ENCODE assay signal across 12 cellular contexts in the genomic region with DNA sequence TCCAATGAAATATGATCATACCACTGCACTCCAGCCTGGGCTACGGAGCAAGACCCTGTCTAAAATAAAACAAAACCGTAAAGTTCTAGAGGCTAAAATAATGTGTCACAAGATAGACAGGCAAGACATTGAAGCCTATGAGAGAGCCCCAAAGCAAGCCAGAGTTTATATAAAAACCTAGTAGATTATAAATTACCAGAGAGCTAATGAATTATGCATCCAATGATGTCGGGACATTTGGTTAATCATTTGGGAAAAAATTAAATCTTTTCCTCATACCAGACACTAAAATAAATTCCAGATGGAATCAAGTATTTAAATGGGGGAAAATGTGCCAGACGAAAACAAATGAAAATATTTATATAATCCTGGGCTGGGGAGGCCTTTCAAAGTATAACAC.
"Had no signal": no experiment of that assay in that cellular context is flagged by ENCODE, and none has a peak within 500 bp of the region (broad histone marks: within the 10 kb centered on the region; RNA-seq: fewer than 3 reads in every experiment).

No MANE protein-coding gene starts in this region.

- H3K36me3 Mint-ChIP-seq: naive B cell; stimulated activated naive B cell treated with anti-CD40 and anti-IgM and Interleukin-4, amounts not matched to agents 10 μg/mL and 1 μg/mL and 100 μg/mL, for 72 hours had no signal

- H3K27me3 Mint-ChIP-seq: naive B cell; stimulated activated naive CD8-positive, alpha-beta T cell treated with anti-CD3 and anti-CD28 coated beads, Interleukin-15, amount 100 ng/mL, for 72 hours had no signal

- H3K27ac Mint-ChIP-seq: nephron progenitor cell; stimulated activated naive B cell treated with anti-CD40 and anti-IgM and Interleukin-4, amounts not matched to agents 10 μg/mL and 1 μg/mL and 100 μg/mL, for 72 hours; stimulated activated naive CD8-positive, alpha-beta T cell treated with anti-CD3 and anti-CD28 coated beads, Interleukin-15, amount 100 ng/mL, for 72 hours had no signal

- ATAC-seq: stimulated activated naive B cell treated with anti-CD40 and anti-IgM and Interleukin-4, amounts not matched to agents 10 μg/mL and 1 μg/mL and 100 μg/mL, for 72 hours; stimulated activated naive CD8-positive, alpha-beta T cell treated with anti-CD3 and anti-CD28 coated beads, Interleukin-15, amount 100 ng/mL, for 72 hours had no signal

- H3K4me3 Mint-ChIP-seq: naive B cell; nephron progenitor cell; stimulated activated naive B cell treated with anti-CD40 and anti-IgM and Interleukin-4, amounts not matched to agents 10 μg/mL and 1 μg/mL and 100 μg/mL, for 72 hours; stimulated activated naive CD8-positive, alpha-beta T cell treated with anti-CD3 and anti-CD28 coated beads, Interleukin-15, amount 100 ng/mL, for 72 hours had no signal

- H3K4me1 Mint-ChIP-seq: naive B cell; nephron progenitor cell; stimulated activated naive CD8-positive, alpha-beta T cell treated with anti-CD3 and anti-CD28 coated beads, Interleukin-15, amount 100 ng/mL, for 72 hours had no signal

- H3K9me3 Mint-ChIP-seq: nephron progenitor cell; stimulated activated naive B cell treated with anti-CD40 and anti-IgM and Interleukin-4, amounts not matched to agents 10 μg/mL and 1 μg/mL and 100 μg/mL, for 72 hours; stimulated activated naive CD8-positive, alpha-beta T cell treated with anti-CD3 and anti-CD28 coated beads, Interleukin-15, amount 100 ng/mL, for 72 hours had no signal

- DNase-seq: effector memory CD4-positive, alpha-beta T cell; foreskin melanocyte; head of caudate nucleus; mesendoderm; naive B cell; nephron progenitor cell; sigmoid colon; stimulated activated CD4-positive, alpha-beta T cell treated with anti-CD3 and anti-CD28 coated beads, Interleukin-2, amount 100 ng/mL, for 24 hours; stimulated activated CD4-positive, alpha-beta T cell treated with anti-CD3 and anti-CD28 coated beads, Interleukin-4, amount 100 ng/mL, for 4 hours; stimulated activated naive B cell treated with anti-CD40 and anti-IgM and Interleukin-4, amounts not matched to agents 10 μg/mL and 1 μg/mL and 100 μg/mL, for 72 hours; stimulated activated naive CD8-positive, alpha-beta T cell treated with anti-CD3 and anti-CD28 coated beads, Interleukin-15, amount 100 ng/mL, for 72 hours; transverse colon had no signal
